Comparison of ENCODE assay signal across 17 cellular contexts in the genomic region with DNA sequence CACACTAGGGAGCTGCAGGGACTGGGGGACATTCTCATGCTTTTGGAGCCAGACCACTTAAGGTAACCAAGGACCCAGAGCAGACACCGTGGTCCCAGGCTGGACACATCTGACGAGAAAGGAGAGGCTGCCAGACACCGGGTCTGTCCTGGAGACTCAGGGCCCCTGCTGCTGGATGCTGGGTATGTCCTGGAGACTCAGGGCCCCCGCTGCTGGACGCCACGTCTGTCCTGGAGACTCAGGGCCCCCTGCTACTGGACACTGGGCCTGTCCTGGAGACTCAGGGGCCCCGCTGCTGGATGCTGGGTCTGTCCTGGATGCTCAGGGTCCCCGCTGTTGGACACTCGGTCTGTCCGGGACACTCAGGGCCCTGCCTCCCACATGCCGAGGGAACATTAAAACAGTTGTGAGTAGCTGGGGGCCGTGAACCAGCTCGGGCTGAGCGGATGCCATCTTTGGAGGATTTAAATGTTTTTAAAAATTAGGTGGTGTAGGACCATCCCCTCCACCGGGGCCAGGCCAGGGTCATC.
DNase-seq lines count a peak whose midpoint lies in the region; ATAC-seq lines count a peak whose summit lies in the region.
"Had no signal": no experiment of that assay in that cellular context is flagged by ENCODE, and none has a peak within 500 bp of the region (broad histone marks: within the 10 kb centered on the region; RNA-seq: fewer than 3 reads in every experiment).

No MANE protein-coding gene starts in this region.

- no peak overlapping the region for H3K4me3 Mint-ChIP-seq in stimulated activated naive CD8-positive, alpha-beta T cell treated with anti-CD3 and anti-CD28 coated beads, Interleukin-15, amount 100 ng/mL, for 72 hours
- H3K4me3 Mint-ChIP-seq: HFFc6 had no signal

- ATAC-seq in stimulated activated naive CD8-positive, alpha-beta T cell treated with anti-CD3 and anti-CD28 coated beads, Interleukin-15, amount 100 ng/mL, for 72 hours, result peak; percentile 11
- ATAC-seq in stimulated activated naive CD8-positive, alpha-beta T cell treated with anti-CD3 and anti-CD28 coated beads, Interleukin-15, Interleukin-2, amounts not matched to agents 100 U/mL and 50 U/mL, for 24 hours, result no peak
- ATAC-seq in GM21447 (IDR thresholded peaks at IDR 0.05; ENCODE audit: unreplicated experiment), result no peak
- ATAC-seq: HCT116 had no signal

- H3K27ac Mint-ChIP-seq in stimulated activated naive CD8-positive, alpha-beta T cell treated with anti-CD3 and anti-CD28 coated beads, Interleukin-15, amount 100 ng/mL, for 72 hours, result no peak overlapping the region
- H3K27ac Mint-ChIP-seq: CD8-positive, alpha-beta memory T cell; HFFc6 had no signal

- intact Hi-C loops in posterior vena cava (cut with DNase I), result no loop called here

- peaks cover 0 to 6% of the 10 kb centered on the region in 2 donors for H3K9me3 Mint-ChIP-seq in stimulated activated naive CD8-positive, alpha-beta T cell treated with anti-CD3 and anti-CD28 coated beads, Interleukin-15, amount 100 ng/mL, for 72 hours

- peaks cover 26% of the 10 kb centered on the region for H3K9me3 ChIP-seq in iPS-18c (ENCODE audit: control insufficient read depth, insufficient read depth, low read length)
- H3K9me3 ChIP-seq: Caco-2 had no signal

- peaks cover 14% of the 10 kb centered on the region for H3K4me1 Mint-ChIP-seq in stimulated activated naive CD8-positive, alpha-beta T cell treated with anti-CD3 and anti-CD28 coated beads, Interleukin-15, amount 100 ng/mL, for 72 hours

- no peak for DNase-seq in stimulated activated naive CD8-positive, alpha-beta T cell treated with anti-CD3 and anti-CD28 coated beads, Interleukin-15, amount 100 ng/mL, for 72 hours
- no peak for DNase-seq in stimulated activated naive CD8-positive, alpha-beta T cell treated with anti-CD3 and anti-CD28 coated beads, Interleukin-15, Interleukin-2, amounts not matched to agents 100 U/mL and 50 U/mL, for 24 hours
- DNase-seq in posterior vena cava (ENCODE audit: low spot score) (peak; percentile 71), cerebellar cortex (ENCODE audit: low spot score) (no peak), dermis blood vessel endothelial cell (no peak)
- DNase-seq: 8988T; C1 segment of cervical spinal cord; Caco-2; CD4-positive, CD25-positive, alpha-beta regulatory T cell; CD8-positive, alpha-beta memory T cell; GDM1; GOT3; H7; HFFc6 had no signal

- peaks cover 72% of the 10 kb centered on the region for H3K27me3 Mint-ChIP-seq in stimulated activated naive CD8-positive, alpha-beta T cell treated with anti-CD3 and anti-CD28 coated beads, Interleukin-15, amount 100 ng/mL, for 72 hours

- H3K4me3 ChIP-seq in iPS-18c (ENCODE audit: insufficient read depth, low read depth, low read length), result 0 out of 2 replicates have a peak overlapping the region, but pooled peaks have one; percentile 11
